2 cellular contexts compared by ENCODE assay signal in genomic region chr17:3857261-3858105, GRCh38.
TF ChIP-seq lines count a peak whose summit lies in the region.

No MANE protein-coding gene starts in this region.

TF ChIP-seq in H1, 55 proteins besides CTCF, POLR2A, EP300 and RAD21:
- no peak for TF ChIP-seq CHD1 (IDR thresholded peaks at IDR 0.05; ENCODE audit: low read depth, low read length)
- TF ChIP-seq BCL11A (IDR thresholded peaks at IDR 0.05; ENCODE audit: low read depth in 2 of 2, low read length in 2 of 2), result no peak
- TF ChIP-seq GABPA (IDR thresholded peaks at IDR 0.05; ENCODE audit: borderline replicate concordance, insufficient read depth, low read length), result no peak
- TF ChIP-seq EZH2 (IDR thresholded peaks at IDR 0.05; ENCODE audit: low read depth, low read length, severe bottlenecking), result no peak
- no peak for TF ChIP-seq TAF1 (IDR thresholded peaks at IDR 0.05; ENCODE audit: low read depth, low read length)
- TF ChIP-seq TBP (IDR thresholded peaks at IDR 0.05; ENCODE audit: low read depth, low read length), result no peak
- TF ChIP-seq FOSL1 (IDR thresholded peaks at IDR 0.05; ENCODE audit: insufficient read depth, low read depth, low read length), result no peak
- no peak for TF ChIP-seq BRCA1 (IDR thresholded peaks at IDR 0.05; ENCODE audit: low read depth, low read length)
- TF ChIP-seq RNF2 (IDR thresholded peaks at IDR 0.05; ENCODE audit: borderline replicate concordance, low read depth, low read length, missing control alignments, poor library complexity, severe bottlenecking), result no peak
- no peak for TF ChIP-seq SP4 (IDR thresholded peaks at IDR 0.05; ENCODE audit: low read length)
- no peak for TF ChIP-seq TAF7 (optimal IDR thresholded peaks at IDR 0.05; ENCODE audit: borderline replicate concordance, low read depth, low read length)
- TF ChIP-seq JUND (IDR thresholded peaks at IDR 0.05; ENCODE audit: low read length), result no peak
- no peak for TF ChIP-seq KDM4A (IDR thresholded peaks at IDR 0.05; ENCODE audit: low read depth, low read length, severe bottlenecking)
- TF ChIP-seq SRF (IDR thresholded peaks at IDR 0.05; ENCODE audit: low read depth, low read length), result no peak
- TF ChIP-seq BACH1 (IDR thresholded peaks at IDR 0.05; ENCODE audit: low read length), result no peak
- TF ChIP-seq TEAD4 (IDR thresholded peaks at IDR 0.05; ENCODE audit: low read depth, low read length), result no peak
- TF ChIP-seq SIX5 (IDR thresholded peaks at IDR 0.05; ENCODE audit: low read depth, low read length), result no peak
- no peak for TF ChIP-seq RFX5 (IDR thresholded peaks at IDR 0.05; ENCODE audit: borderline replicate concordance, low read depth, low read length)
- TF ChIP-seq SIN3A (conservative IDR thresholded peaks at IDR 0.05 in 1 of 2, IDR thresholded peaks at IDR 0.05 in 1 of 2; ENCODE audit: low read depth in 1 of 2, low read length in 2 of 2), result no peak

TF ChIP-seq in HepG2, 621 proteins besides CTCF, POLR2A, EP300 and RAD21:
- TF ChIP-seq POLR2AphosphoS5 (IDR thresholded peaks at IDR 0.05; ENCODE audit: low read depth, low read length), result no peak
TF ChIP-seq in HepG2: peak in this region for 0.
